Comparison of ENCODE assay signal across 22 cellular contexts in genomic region chr22:37100589-37101127, GRCh38. TPM values are rescaled to one million over a fixed set of nuclear protein-coding genes. Genes with fewer than 3 reads are reported as not detected.
DNase-seq lines count a peak whose midpoint lies in the region; ATAC-seq and TF ChIP-seq lines count a peak whose summit lies in the region.
"Had no signal": no experiment of that assay in that cellular context is flagged by ENCODE, and none has a peak within 500 bp of the region (broad histone marks: within the 10 kb centered on the region; RNA-seq: fewer than 3 reads in every experiment).

No MANE protein-coding gene starts in this region.

- H3K36me3 ChIP-seq in BLaER1, result no peaks in the 10 kb centered on the region
- H3K36me3 ChIP-seq in mucosa of descending colon (ENCODE audit: low read depth), result no peaks in the 10 kb centered on the region
- H3K36me3 ChIP-seq in stomach, result no peaks in the 10 kb centered on the region
- H3K36me3 ChIP-seq: right atrium auricular region, tibial artery had no signal

- peak overlapping the region; percentile 44 for H3K4me2 ChIP-seq in BLaER1

- H3K4me3 ChIP-seq in BLaER1, result no peak overlapping the region
- no peak overlapping the region for H3K4me3 ChIP-seq in GM12865 (ENCODE audit: low read depth, low read length)
- no peak overlapping the region for H3K4me3 ChIP-seq in mucosa of descending colon
- H3K4me3 ChIP-seq in stomach, result no peak overlapping the region
- H3K4me3 ChIP-seq: dorsolateral prefrontal cortex, K562, right atrium auricular region, tibial artery had no signal

- H3K9ac ChIP-seq in BLaER1, result no peak overlapping the region

- POLR2A ChIA-PET in activated CD4-positive, alpha-beta memory T cell treated with anti-CD3 and anti-CD28 coated beads for 36 hours (lab: Charles Lee), result interaction anchor here (0.8 to 1.7 kb wide), 4 partner anchors 12 to 24 kb away, joined by 3 to 5 read pairs (median 4); no protein-coding TSS in a partner anchor

- peaks cover 2% of the 10 kb centered on the region for H3K27me3 Mint-ChIP-seq in activated CD4-positive, alpha-beta memory T cell treated with anti-CD3 and anti-CD28 coated beads for 36 hours

- ATAC-seq in mucosa of descending colon (peak; percentile 93), HG03439 (IDR thresholded peaks at IDR 0.05; ENCODE audit: unreplicated experiment) (no peak), GM19463 (IDR thresholded peaks at IDR 0.05; ENCODE audit: unreplicated experiment) (no peak)
- ATAC-seq: K562 had no signal

- peak overlapping the region; percentile 31 for H3K4me3 Mint-ChIP-seq in activated CD4-positive, alpha-beta memory T cell treated with anti-CD3 and anti-CD28 coated beads for 36 hours
- H3K4me3 Mint-ChIP-seq: immature natural killer cell had no signal

- CTCF ChIA-PET in activated CD4-positive, alpha-beta memory T cell treated with anti-CD3 and anti-CD28 coated beads for 36 hours (lab: Charles Lee), result interaction anchor here (0.9 to 1.3 kb wide), 2 partner anchors 26 to 99 kb away, joined by 3 read pairs; no protein-coding TSS in a partner anchor

- TF ChIP-seq EP300 in stomach (IDR thresholded peaks at IDR 0.05), result no peak

- H3K9me3 ChIP-seq in BLaER1, result no peaks in the 10 kb centered on the region
- H3K9me3 ChIP-seq in mucosa of descending colon, result no peaks in the 10 kb centered on the region
- no peaks in the 10 kb centered on the region for H3K9me3 ChIP-seq in stomach
- H3K9me3 ChIP-seq: right atrium auricular region, tibial artery had no signal

- H3K4me1 ChIP-seq in BLaER1 (peaks cover 29% of the 10 kb centered on the region), mucosa of descending colon (ENCODE audit: low read depth) (peaks cover 13% of the 10 kb centered on the region), stomach (no peaks in the 10 kb centered on the region)
- H3K4me1 ChIP-seq: right atrium auricular region, tibial artery had no signal

- no peaks in the 10 kb centered on the region for H3K27me3 ChIP-seq in BLaER1
- H3K27me3 ChIP-seq in stomach, result peaks cover 0 to 63% (median 9%) of the 10 kb centered on the region in 3 donors
- H3K27me3 ChIP-seq: right atrium auricular region had no signal

- TF ChIP-seq POLR2A in stomach (IDR thresholded peaks at IDR 0.05), result no peak

- DNase-seq in GM12865 (ENCODE audit: low read depth) (peak; percentile 30), mucosa of descending colon (peak in 2 of 3 donors; percentile 49 to 65), head of caudate nucleus (no peak), stomach (no peak)
- peak; percentile 61 for DNase-seq in activated CD4-positive, alpha-beta memory T cell treated with anti-CD3 and anti-CD28 coated beads for 36 hours
- DNase-seq: activated CD8-positive, alpha-beta memory T cell treated with anti-CD3 and anti-CD28 coated beads, Interleukin-2, amount 50 U/mL, for 48 hours; AML-193; dorsolateral prefrontal cortex; GF-D8; immature natural killer cell; mammary epithelial cell; NCI-H1092; NCI-H774; stimulated activated CD4-positive, alpha-beta T cell treated with anti-CD3 and anti-CD28 coated beads, Interleukin-1b, Interleukin-23, amount 100 ng/mL, for 48 hours; tibial artery had no signal

- TF ChIP-seq CTCF in GM12865 (IDR thresholded peaks at IDR 0.05; ENCODE audit: insufficient read depth, low read depth, low read length, missing control alignments) (no peak), mucosa of descending colon (IDR thresholded peaks at IDR 0.05) (no peak), stomach (IDR thresholded peaks at IDR 0.05) (no peak)

- no peaks in the 10 kb centered on the region for H3K36me3 Mint-ChIP-seq in activated CD4-positive, alpha-beta memory T cell treated with anti-CD3 and anti-CD28 coated beads for 36 hours

- no peaks in the 10 kb centered on the region for H4K20me1 ChIP-seq in BLaER1

- 43 to 66% (median 60%) methylated on average over 8 of the region's 8 CpGs for WGBS in stomach, 5 donors

- H3K27ac ChIP-seq in BLaER1 (no peak overlapping the region), stomach (no peak overlapping the region)
- H3K27ac ChIP-seq: dorsolateral prefrontal cortex, right atrium auricular region, tibial artery had no signal

- peak overlapping the region; percentile 40 for H3K27ac Mint-ChIP-seq in activated CD4-positive, alpha-beta memory T cell treated with anti-CD3 and anti-CD28 coated beads for 36 hours

- H3K9me3 Mint-ChIP-seq in activated CD4-positive, alpha-beta memory T cell treated with anti-CD3 and anti-CD28 coated beads for 36 hours, result no peaks in the 10 kb centered on the region
- H3K9me3 Mint-ChIP-seq: immature natural killer cell had no signal

- peaks cover 25% of the 10 kb centered on the region for H3K4me1 Mint-ChIP-seq in activated CD4-positive, alpha-beta memory T cell treated with anti-CD3 and anti-CD28 coated beads for 36 hours (ENCODE audit: low read depth)

- intact Hi-C loops in activated CD4-positive, alpha-beta memory T cell treated with anti-CD3 and anti-CD28 coated beads for 36 hours (cut with micrococcal nuclease), result loop anchor here (1.0 kb wide), 1 partner anchor 38 kb away; no protein-coding TSS in a partner anchor
- intact Hi-C loops in mucosa of descending colon (cut with DNase I, micrococcal nuclease), result no loop called here
- intact Hi-C loops in head of caudate nucleus (cut with DNase I), result no loop called here
- intact Hi-C loops in stomach (cut with DNase I; ENCODE audit: low total_unique reads), result no loop called here

RNA-seq across cellular contexts. Expression of gene TMPRSS6, which starts 8.9 kb away (rescaled TPM):
- total RNA-seq in activated CD4-positive, alpha-beta memory T cell treated with anti-CD3 and anti-CD28 coated beads for 36 hours, result 10 to 100 TPM; 39.9 to 42.1 TPM
- total RNA-seq in mucosa of descending colon (under 1 TPM in 2 of 3 donors, not detected in 1; 0.29 to 0.46 TPM), stomach (1 to 10 TPM in 1 of 5 donors, not detected in 4; 1.5 TPM)
- under 1 TPM; 0.25 to 0.62 (median 0.31) TPM for polyA plus RNA-seq in stomach
- total RNA-seq: bronchial epithelial cell, dorsolateral prefrontal cortex, esophagus mucosa, K562, mammary epithelial cell, right atrium auricular region had no signal
- polyA plus RNA-seq: mammary epithelial cell had no signal

RNA-seq across cellular contexts. Expression of gene IL2RB, which starts 49.1 kb away (rescaled TPM):
- total RNA-seq in activated CD4-positive, alpha-beta memory T cell treated with anti-CD3 and anti-CD28 coated beads for 36 hours, result 100 to 1,000 TPM; 306 to 310 TPM
- total RNA-seq in mucosa of descending colon, result 1 to 10 TPM; 4.5 to 5.8 (median 5.3) TPM
- 1 to 10 TPM in 2 of 5 donors, under 1 TPM in 1, not detected in 2; 0.73 to 5.3 (median 5.2) TPM for total RNA-seq in stomach
- polyA plus RNA-seq in stomach, result 1 to 10 TPM in 1 of 3 donors, under 1 TPM in 2; 0.44 to 2.6 (median 0.58) TPM
- total RNA-seq: bronchial epithelial cell had no signal

RNA-seq across cellular contexts. Expression of gene KCTD17, which starts 49.1 kb away (rescaled TPM):
- 10 to 100 TPM; 46.0 to 47.3 TPM for total RNA-seq in activated CD4-positive, alpha-beta memory T cell treated with anti-CD3 and anti-CD28 coated beads for 36 hours
- total RNA-seq in mucosa of descending colon, result 10 to 100 TPM; 24.9 to 40.1 (median 31.3) TPM
- 10 to 100 TPM in 2 of 5 donors, 1 to 10 TPM in 3; 1.8 to 82.8 (median 5.9) TPM for total RNA-seq in stomach
- 10 to 100 TPM in 2 of 3 donors, 1 to 10 TPM in 1; 6.3 to 17.6 (median 12.1) TPM for polyA plus RNA-seq in stomach

Comparison
In these comparisons a context has a peak if more than half of its experiments do, and no peak if none do; other contexts are left out.
1. DNase-seq: peak in GM12865 (single experiment), activated CD4-positive, alpha-beta memory T cell treated with anti-CD3 and anti-CD28 coated beads for 36 hours (single experiment) and mucosa of descending colon (2 of 3); none in head of caudate nucleus (0 of 42) and stomach (single experiment).
2. RNA of gene TMPRSS6, which starts 8.9 kb away (total RNA-seq): 39.9 to 42.1 TPM in activated CD4-positive, alpha-beta memory T cell treated with anti-CD3 and anti-CD28 coated beads for 36 hours; 0.29 to 0.46 TPM in mucosa of descending colon and 1.5 TPM in stomach; every median in the first group is over 10 times any median in the second.
3. RNA of gene IL2RB, which starts 49.1 kb away (total RNA-seq): 306 to 310 TPM in activated CD4-positive, alpha-beta memory T cell treated with anti-CD3 and anti-CD28 coated beads for 36 hours; 4.5 to 5.8 TPM in mucosa of descending colon and 0.73 to 5.3 TPM in stomach; every median in the first group is over 10 times any median in the second.